8 cellular contexts compared by ENCODE assay signal in genomic region chr1:161045749-161046573, GRCh38. TPM values are rescaled to one million over a fixed set of nuclear protein-coding genes. Genes with fewer than 3 reads are reported as not detected.
DNase-seq lines count a peak whose midpoint lies in the region; ATAC-seq, FAIRE-seq and TF ChIP-seq lines count a peak whose summit lies in the region.

Gene USF1, minus strand, starts transcription at chr1:161045977. Its CDS starts 2,702 bp downstream, at chr1:161043275.

- H3K4me1 ChIP-seq in OCI-LY3 (ENCODE audit: low read length) = peaks cover 28% of the 10 kb centered on the region
- peaks cover 10% of the 10 kb centered on the region for H3K4me1 ChIP-seq in endothelial cell of umbilical vein (ENCODE audit: control insufficient read depth, extremely low read depth, insufficient read depth, low read length)

- TF ChIP-seq POLR2A in endothelial cell of umbilical vein (IDR thresholded peaks at IDR 0.05; ENCODE audit: low read depth, low read length) = peak; percentile 76

- peak within 1 kb of the TSS; percentile 95 for H3K27ac Mint-ChIP-seq in Calu3 (ENCODE audit: unreplicated experiment)

- H3K4me2 ChIP-seq in OCI-LY3 (ENCODE audit: low read length) (peak within 1 kb of the TSS; percentile 84), endothelial cell of umbilical vein (ENCODE audit: insufficient read depth, low read length) (peak within 1 kb of the TSS; percentile 89)

- peak within 1 kb of the TSS; percentile 88 for H3K4me3 Mint-ChIP-seq in Calu3 (ENCODE audit: low read depth, unreplicated experiment)

- H3K27me3 ChIP-seq in OCI-LY3 (ENCODE audit: low read depth, low read length) (no peaks in the 10 kb centered on the region), endothelial cell of umbilical vein (ENCODE audit: control insufficient read depth in 2 of 2, insufficient read depth in 2 of 2, low read length in 2 of 2) (no peaks in the 10 kb centered on the region)

- TF ChIP-seq CTCF in Calu3 (IDR thresholded peaks at IDR 0.05; ENCODE audit: unreplicated experiment) (no peak), OCI-LY3 (IDR thresholded peaks at IDR 0.05; ENCODE audit: low read depth, low read length) (no peak), endothelial cell of umbilical vein (IDR thresholded peaks at IDR 0.05; ENCODE audit: extremely low read depth in 1 of 2, insufficient read depth in 1 of 2, low read depth in 1 of 2, low read length in 2 of 2) (no peak)

- H3K4me1 Mint-ChIP-seq in Calu3 (ENCODE audit: low read depth, unreplicated experiment) = no peaks in the 10 kb centered on the region

- intact Hi-C loops in Calu3 (cut with micrococcal nuclease; ENCODE audit: unreplicated experiment) (loop anchor here (2.0 to 5.0 kb wide), 2 partner anchors 33 to 36 kb away; no protein-coding TSS in a partner anchor), endothelial cell of umbilical vein (cut with micrococcal nuclease) (loop anchor here (1.0 to 2.0 kb wide), 6 partner anchors 26 to 93 kb away; no protein-coding TSS in a partner anchor)

- peaks cover 50% of the 10 kb centered on the region for H3K36me3 Mint-ChIP-seq in Calu3 (ENCODE audit: insufficient read depth, unreplicated experiment)

- H3K36me3 ChIP-seq in OCI-LY3 (replicated peaks; ENCODE audit: low read depth, low read length) = peaks cover 54% of the 10 kb centered on the region
- H3K36me3 ChIP-seq in endothelial cell of umbilical vein (ENCODE audit: control insufficient read depth in 2 of 2, extremely low read depth in 1 of 2, insufficient read depth in 2 of 2, low read length in 2 of 2) = peaks cover 3 to 13% of the 10 kb centered on the region in 2 experiments

- DNase-seq in Calu3 (peak; percentile 94), HuH-7 (ENCODE audit: low spot score) (peak; percentile 91), endothelial cell of umbilical vein (ENCODE audit: low read depth, low spot score) (peak; percentile 98), middle frontal gyrus (ENCODE audit: extremely low spot score, low spot score) (peak; percentile 96)
- DNase-seq in activated CD8-positive, alpha-beta memory T cell treated with anti-CD3 and anti-CD28 coated beads, Interleukin-2, amount 50 U/mL, for 48 hours = peak; percentile 93
- peak; percentile 79 to 89 for DNase-seq in stimulated activated CD8-positive, alpha-beta memory T cell treated with anti-CD3 and anti-CD28 coated beads, Interleukin-2, amount 100 ng/mL, for 48 hours (ENCODE audit: low read depth in 2 of 2)

- POLR2A ChIA-PET in endothelial cell of umbilical vein (lab: Charles Lee) = interaction anchor here (0.6 to 1.8 kb wide), 5 partner anchors 26 to 139 kb away, joined by 3 to 8 read pairs (median 4); partner anchors contain the start of genes F11R, NIT1 and PFDN2

- H4K20me1 ChIP-seq in OCI-LY3 (ENCODE audit: insufficient read depth, low read length) (peaks cover 12% of the 10 kb centered on the region; the same call in 1 of the 2 replicates), endothelial cell of umbilical vein (replicated peaks; ENCODE audit: control insufficient read depth, extremely low read depth, insufficient read depth, low read length) (no peaks in the 10 kb centered on the region)

- H2AFZ ChIP-seq in OCI-LY3 (ENCODE audit: low read depth, low read length) (no peak within 1 kb of the TSS), endothelial cell of umbilical vein (ENCODE audit: low read depth, low read length) (peak within 1 kb of the TSS; percentile 85)

- FAIRE-seq in endothelial cell of umbilical vein (lab: Jason Lieb, UNC) = peak; percentile 95

- CTCF ChIA-PET in Calu3 (lab: Charles Lee) (interaction anchor here (0.6 to 1.9 kb wide), 8 partner anchors 9 to 68 kb away, joined by 3 to 17 read pairs (median 4); partner anchors contain the start of genes F11R and NECTIN4), endothelial cell of umbilical vein (lab: Charles Lee) (interaction anchor here (0.6 to 11.0 kb wide), 12 partner anchors 9 to 211 kb away, joined by 3 to 181 read pairs (median 4); partner anchors contain the start of genes KLHDC9, NIT1 and PFDN2)

- H3K27ac ChIP-seq in OCI-LY3 (ENCODE audit: low read length) = peak within 1 kb of the TSS; percentile 91
- H3K27ac ChIP-seq in endothelial cell of umbilical vein (ENCODE audit: insufficient read depth, low read depth, low read length) = peak within 1 kb of the TSS; percentile 94

- dilution Hi-C loops in endothelial cell of umbilical vein (cut with MboI; ENCODE audit: extremely low pct_ligation_motif_present, low sequenced_read_pairs) = no loop called here

- H3K9me1 ChIP-seq in endothelial cell of umbilical vein (replicated peaks; ENCODE audit: control insufficient read depth, extremely low read depth, insufficient read depth, low read length) = no peaks in the 10 kb centered on the region

- H3K9me3 ChIP-seq in OCI-LY3 (ENCODE audit: insufficient read depth, low read length) (no peaks in the 10 kb centered on the region), endothelial cell of umbilical vein (replicated peaks; ENCODE audit: control insufficient read depth, insufficient read depth, low read length) (no peaks in the 10 kb centered on the region)

- H3K79me2 ChIP-seq in OCI-LY3 (ENCODE audit: low read length) = peaks cover 26% of the 10 kb centered on the region
- H3K79me2 ChIP-seq in endothelial cell of umbilical vein (ENCODE audit: control insufficient read depth, insufficient read depth, low read length) = peaks cover 12% of the 10 kb centered on the region

- peak within 1 kb of the TSS; percentile 81 for H3K4me3 ChIP-seq in OCI-LY3 (ENCODE audit: low read length)
- peak within 1 kb of the TSS; percentile 66 to 82 (median 66) for H3K4me3 ChIP-seq in endothelial cell of umbilical vein (replicated peaks in 1 of 3; ENCODE audit: insufficient read depth in 1 of 3, low read depth in 1 of 3, low read length in 3 of 3)

- H3K9ac ChIP-seq in OCI-LY3 (ENCODE audit: low read length) (peak within 1 kb of the TSS; percentile 98), endothelial cell of umbilical vein (replicated peaks; ENCODE audit: extremely low read depth, insufficient read depth, low read length) (peak within 1 kb of the TSS; percentile 91)

- BruUV-seq in Calu3 (replicated peaks; lab: Mats Ljungman, UMichigan) (TSS peak; percentile 87), endothelial cell of umbilical vein (replicated peaks; lab: Mats Ljungman, UMichigan) (TSS peak; percentile 90)

- H3K27me3 Mint-ChIP-seq in Calu3 (ENCODE audit: unreplicated experiment) = no peaks in the 10 kb centered on the region

- peaks cover 7% of the 10 kb centered on the region for H3K9me3 Mint-ChIP-seq in Calu3 (ENCODE audit: low read depth, unreplicated experiment)

- ATAC-seq in GM21515 (IDR thresholded peaks at IDR 0.05; ENCODE audit: unreplicated experiment) = peak; percentile 53

TF ChIP-seq in endothelial cell of umbilical vein, 7 proteins besides CTCF, POLR2A, EP300 and RAD21:
- TF ChIP-seq GATA2 (IDR thresholded peaks at IDR 0.05; ENCODE audit: insufficient read depth, insufficient read length, low read depth, low read length) (no peak), MYC (IDR thresholded peaks at IDR 0.05; ENCODE audit: low read depth, low read length) (no peak), JUN (IDR thresholded peaks at IDR 0.05; ENCODE audit: borderline replicate concordance, insufficient read depth, insufficient read length, low read depth) (no peak), FOS (IDR thresholded peaks at IDR 0.05; ENCODE audit: borderline replicate concordance, insufficient read depth, low read length) (no peak), POLR2AphosphoS5 (IDR thresholded peaks at IDR 0.05; ENCODE audit: insufficient read depth, low read depth, low read length) (peak; percentile 65)
- TF ChIP-seq, protein P1, sequence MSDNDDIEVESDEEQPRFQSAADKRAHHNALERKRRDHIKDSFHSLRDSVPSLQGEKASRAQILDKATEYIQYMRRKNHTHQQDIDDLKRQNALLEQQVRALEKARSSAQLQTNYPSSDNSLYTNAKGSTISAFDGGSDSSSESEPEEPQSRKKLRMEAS (IDR thresholded peaks at IDR 0.05; ENCODE audit: insufficient read depth, insufficient read length) = no peak

RNA-seq across cellular contexts. Expression of gene USF1, which starts in this region (rescaled TPM):
- total RNA-seq in Calu3 (2022) (72.1 and 75.4 TPM in 2 replicates), endothelial cell of umbilical vein (56.7 and 57.9 TPM in 2 replicates)
- 53.4 and 66.0 TPM in 2 replicates for polyA plus RNA-seq in endothelial cell of umbilical vein
- 38.8 and 48.4 TPM in 2 replicates for polyA plus RNA-seq in endothelial cell of umbilical vein (2011; cell fraction: cytosol; rRNA removed)
- 257 and 283 TPM in 2 replicates for polyA plus RNA-seq in endothelial cell of umbilical vein (2011; cell fraction: nucleus; rRNA removed)
- polyA plus RNA-seq in endothelial cell of umbilical vein (2012) = 34.7 and 40.5 TPM in 2 replicates
- 123 and 155 TPM in 2 replicates for polyA minus RNA-seq in endothelial cell of umbilical vein
- polyA minus RNA-seq in endothelial cell of umbilical vein (2011; cell fraction: cytosol; rRNA and poly(A)+ RNA removed) = 53.7 TPM
- 23.7 and 39.2 TPM in 2 replicates for polyA minus RNA-seq in endothelial cell of umbilical vein (2011; cell fraction: nucleus; rRNA and poly(A)+ RNA removed)

Comparison
In these comparisons a context has a peak if more than half of its experiments do, and no peak if none do; other contexts are left out.
1. Peak in every context shown above with its lines: DNase-seq, ATAC-seq, H3K4me3 ChIP-seq and H3K27ac ChIP-seq.